Comparison of ENCODE assay signal across 22 cellular contexts in genomic region chr15:92123848-92124631, GRCh38.
DNase-seq lines count a peak whose midpoint lies in the region; ATAC-seq, FAIRE-seq and TF ChIP-seq lines count a peak whose summit lies in the region.
"Had no signal": no experiment of that assay in that cellular context is flagged by ENCODE, and none has a peak within 500 bp of the region (broad histone marks: within the 10 kb centered on the region; RNA-seq: fewer than 3 reads in every experiment).

No MANE protein-coding gene starts in this region.

- no peak for DNase-seq in stimulated activated naive CD8-positive, alpha-beta T cell treated with anti-CD3 and anti-CD28 coated beads, Interleukin-15, amount 100 ng/mL, for 72 hours
- no peak for DNase-seq in stimulated activated naive CD8-positive, alpha-beta T cell treated with anti-CD3 and anti-CD28 coated beads, Interleukin-15, Interleukin-2, amounts not matched to agents 100 U/mL and 50 U/mL, for 24 hours
- DNase-seq in frontal cortex (ENCODE audit: low spot score in 2 of 2) = peak; percentile 29 to 36
- no peak for DNase-seq in left lobe of liver (ENCODE audit: low spot score)
- DNase-seq in type B pancreatic cell (ENCODE audit: extremely low spot score, unreplicated experiment) = no peak
- no peak for DNase-seq in transverse colon
- no peak for DNase-seq in NCI-H510A (lab: John Stamatoyannopoulos, UW)
- DNase-seq: ACHN; activated naive CD4-positive, alpha-beta T cell treated with anti-CD3 and anti-CD28 coated beads for 36 hours; CD4-positive, alpha-beta T cell; gastrocnemius medialis; NCI-H1436; NCI-H774; Peyer's patch; right cardiac atrium; stimulated activated naive B cell treated with anti-CD40 and anti-IgM and Interleukin-4, amounts not matched to agents 10 μg/mL and 1 μg/mL and 100 μg/mL, for 72 hours; T-helper 9 cell had no signal

- FAIRE-seq in frontal cortex (lab: Jason Lieb, UNC) = peak; percentile 52
- FAIRE-seq: HTR-8/SVneo had no signal

- no peak overlapping the region for H3K4me3 Mint-ChIP-seq in stimulated activated naive CD8-positive, alpha-beta T cell treated with anti-CD3 and anti-CD28 coated beads, Interleukin-15, amount 100 ng/mL, for 72 hours
- H3K4me3 Mint-ChIP-seq in type B pancreatic cell = peak overlapping the region; percentile 56
- H3K4me3 Mint-ChIP-seq: activated naive CD4-positive, alpha-beta T cell treated with anti-CD3 and anti-CD28 coated beads for 36 hours; CD4-positive, alpha-beta T cell; mesothelial cell of epicardium; stimulated activated naive B cell treated with anti-CD40 and anti-IgM and Interleukin-4, amounts not matched to agents 10 μg/mL and 1 μg/mL and 100 μg/mL, for 72 hours had no signal

- peaks cover 39% of the 10 kb centered on the region for H3K36me3 Mint-ChIP-seq in type B pancreatic cell

- H3K27ac ChIP-seq in transverse colon = no peak overlapping the region
- H3K27ac ChIP-seq: epithelial cell of prostate, gastrocnemius medialis, Peyer's patch, SK-N-MC had no signal

- H3K4me1 Mint-ChIP-seq in stimulated activated naive CD8-positive, alpha-beta T cell treated with anti-CD3 and anti-CD28 coated beads, Interleukin-15, amount 100 ng/mL, for 72 hours = peaks cover 8% of the 10 kb centered on the region
- H3K4me1 Mint-ChIP-seq in type B pancreatic cell (ENCODE audit: unreplicated experiment) = peaks cover 23% of the 10 kb centered on the region
- H3K4me1 Mint-ChIP-seq: stimulated activated naive B cell treated with anti-CD40 and anti-IgM and Interleukin-4, amounts not matched to agents 10 μg/mL and 1 μg/mL and 100 μg/mL, for 72 hours had no signal

- H3K36me3 ChIP-seq in transverse colon = no peaks in the 10 kb centered on the region

- no peaks in the 10 kb centered on the region for H3K9me3 ChIP-seq in transverse colon
- H3K9me3 ChIP-seq: gastrocnemius medialis, Peyer's patch had no signal

- in situ Hi-C loops in transverse colon (cut with MboI; ENCODE audit: low pct_ligation_motif_present in 1 of 4, low pct_unique_long_range_greater_than_20kb in 1 of 4, low sequenced_read_pairs in 3 of 4) = loop anchor here in 1 of 4 donors (25.0 kb wide), 1 partner anchor 588 kb away; no protein-coding TSS in a partner anchor

- H3K27me3 ChIP-seq in transverse colon = no peaks in the 10 kb centered on the region
- H3K27me3 ChIP-seq: gastrocnemius medialis, Peyer's patch had no signal

- 87 to 93% methylated on average over 4 to 7 of the region's 7 CpGs for WGBS in transverse colon (ENCODE audit: low coverage in 1 of 2), 2 donors

- no peak for TF ChIP-seq EP300 in transverse colon (IDR thresholded peaks at IDR 0.05; ENCODE audit: low read depth)

- no peak for TF ChIP-seq POLR2A in transverse colon (IDR thresholded peaks at IDR 0.05)

- no peak for ATAC-seq in stimulated activated naive CD8-positive, alpha-beta T cell treated with anti-CD3 and anti-CD28 coated beads, Interleukin-15, amount 100 ng/mL, for 72 hours
- ATAC-seq in stimulated activated naive CD8-positive, alpha-beta T cell treated with anti-CD3 and anti-CD28 coated beads, Interleukin-15, Interleukin-2, amounts not matched to agents 100 U/mL and 50 U/mL, for 24 hours = no peak
- peak; percentile 36 for ATAC-seq in left lobe of liver
- no peak for ATAC-seq in HG03039 (IDR thresholded peaks at IDR 0.05; ENCODE audit: unreplicated experiment)
- ATAC-seq: gastrocnemius medialis; right cardiac atrium; stimulated activated naive B cell treated with anti-CD40 and anti-IgM and Interleukin-4, amounts not matched to agents 10 μg/mL and 1 μg/mL and 100 μg/mL, for 72 hours had no signal

- no peaks in the 10 kb centered on the region for H3K27me3 Mint-ChIP-seq in stimulated activated naive CD8-positive, alpha-beta T cell treated with anti-CD3 and anti-CD28 coated beads, Interleukin-15, amount 100 ng/mL, for 72 hours
- peaks cover 2% of the 10 kb centered on the region for H3K27me3 Mint-ChIP-seq in type B pancreatic cell
- H3K27me3 Mint-ChIP-seq: CD4-positive, alpha-beta T cell; stimulated activated naive B cell treated with anti-CD40 and anti-IgM and Interleukin-4, amounts not matched to agents 10 μg/mL and 1 μg/mL and 100 μg/mL, for 72 hours had no signal

- no peaks in the 10 kb centered on the region for H3K4me1 ChIP-seq in transverse colon
- H3K4me1 ChIP-seq: gastrocnemius medialis, Peyer's patch had no signal

- intact Hi-C loops in transverse colon (cut with DNase I; ENCODE audit: low total_unique reads) = no loop called here

- TF ChIP-seq CTCF in type B pancreatic cell (conservative IDR thresholded peaks at IDR 0.05) = no peak
- no peak for TF ChIP-seq CTCF in transverse colon (IDR thresholded peaks at IDR 0.05)

- H3K4me3 ChIP-seq in transverse colon = no peak overlapping the region
- H3K4me3 ChIP-seq: gastrocnemius medialis, Peyer's patch, SK-N-MC had no signal

- peaks cover 5 to 8% of the 10 kb centered on the region in 2 donors for H3K9me3 Mint-ChIP-seq in stimulated activated naive CD8-positive, alpha-beta T cell treated with anti-CD3 and anti-CD28 coated beads, Interleukin-15, amount 100 ng/mL, for 72 hours
- H3K9me3 Mint-ChIP-seq in type B pancreatic cell = peaks cover 13% of the 10 kb centered on the region
- H3K9me3 Mint-ChIP-seq: activated naive CD4-positive, alpha-beta T cell treated with anti-CD3 and anti-CD28 coated beads for 36 hours; CD4-positive, alpha-beta T cell had no signal

- H3K27ac Mint-ChIP-seq in stimulated activated naive CD8-positive, alpha-beta T cell treated with anti-CD3 and anti-CD28 coated beads, Interleukin-15, amount 100 ng/mL, for 72 hours = peak overlapping the region; percentile 63 to 79
- H3K27ac Mint-ChIP-seq in type B pancreatic cell = peak overlapping the region; percentile 85
- H3K27ac Mint-ChIP-seq: activated naive CD4-positive, alpha-beta T cell treated with anti-CD3 and anti-CD28 coated beads for 36 hours; CD4-positive, alpha-beta T cell; mesothelial cell of epicardium; stimulated activated naive B cell treated with anti-CD40 and anti-IgM and Interleukin-4, amounts not matched to agents 10 μg/mL and 1 μg/mL and 100 μg/mL, for 72 hours had no signal

Comparison
In these comparisons a context has a peak if more than half of its experiments do, and no peak if none do; other contexts are left out.
1. DNase-seq: peak in frontal cortex (2 of 2); none in stimulated activated naive CD8-positive, alpha-beta T cell treated with anti-CD3 and anti-CD28 coated beads, Interleukin-15, amount 100 ng/mL, for 72 hours (0 of 2), stimulated activated naive CD8-positive, alpha-beta T cell treated with anti-CD3 and anti-CD28 coated beads, Interleukin-15, Interleukin-2, amounts not matched to agents 100 U/mL and 50 U/mL, for 24 hours (single experiment), left lobe of liver (single experiment), type B pancreatic cell (single experiment), transverse colon (single experiment) and NCI-H510A (single experiment).